In genomic region chr1:78650114-78650513, GRCh38 we compare ENCODE assay signal across 9 cellular contexts. TPM values are rescaled to one million over a fixed set of nuclear protein-coding genes. Genes with fewer than 3 reads are reported as not detected.
DNase-seq lines count a peak whose midpoint lies in the region; ATAC-seq and TF ChIP-seq lines count a peak whose summit lies in the region.
"Had no signal": no experiment of that assay in that cellular context is flagged by ENCODE, and none has a peak within 500 bp of the region (broad histone marks: within the 10 kb centered on the region; RNA-seq: fewer than 3 reads in every experiment).

No MANE protein-coding gene starts in this region.

- intact Hi-C loops in activated B cell treated with CpG ODN at 0.5 μM for 24 hours (cut with micrococcal nuclease) = no loop called here

- ATAC-seq in activated CD8-positive, alpha-beta memory T cell treated with anti-CD3 and anti-CD28 coated beads, Interleukin-2, amount 10 ng/mL, durations not matched to agents 7 days and 5 days = no peak
- ATAC-seq in activated B cell treated with CpG ODN at 0.5 μM for 24 hours (ENCODE audit: low read depth) = no peak

- no peak for DNase-seq in activated CD8-positive, alpha-beta memory T cell treated with anti-CD3 and anti-CD28 coated beads, Interleukin-2, amount 10 ng/mL, durations not matched to agents 7 days and 5 days
- no peak for DNase-seq in activated CD8-positive, alpha-beta memory T cell treated with anti-CD3 and anti-CD28 coated beads, Interleukin-2, amount 50 U/mL, for 4 hours
- DNase-seq in activated B cell treated with CpG ODN at 0.5 μM for 24 hours (no peak), immature natural killer cell (peak in 2 of 3 donors; percentile 5 to 6), tibial nerve (ENCODE audit: low spot score in 2 of 2) (no peak), G401 (ENCODE audit: low spot score) (no peak), NOMO-1 treated with DMSO at 0.1 percent for 48 hours (lab: John Stamatoyannopoulos, UW; ENCODE audit: unreplicated experiment) (no peak), NCI-H69 (lab: John Stamatoyannopoulos, UW) (no peak)

- H3K27ac ChIP-seq in tibial nerve = peak overlapping the region; percentile 24 to 83 (median 68)

- H3K4me3 ChIP-seq in tibial nerve = peak overlapping the region; percentile 30 to 52 (median 34)

- H3K27me3 Mint-ChIP-seq in activated CD8-positive, alpha-beta memory T cell treated with anti-CD3 and anti-CD28 coated beads, Interleukin-2, amount 10 ng/mL, durations not matched to agents 7 days and 5 days = no peaks in the 10 kb centered on the region
- H3K27me3 Mint-ChIP-seq in activated B cell treated with CpG ODN at 0.5 μM for 24 hours (no peaks in the 10 kb centered on the region), immature natural killer cell (ENCODE audit: low read depth in 3 of 3) (peaks cover 0 to 2% (median 0%) of the 10 kb centered on the region in 3 donors)

- 10 to 13% methylated on average over 4 of the region's 4 CpGs for WGBS in tibial nerve, 2 donors

- peaks cover 0 to 45% (median 11%) of the 10 kb centered on the region in 4 donors for H3K4me1 ChIP-seq in tibial nerve

- H3K9me3 ChIP-seq in tibial nerve = peaks cover 0 to 5% (median 0%) of the 10 kb centered on the region in 4 donors

- no peaks in the 10 kb centered on the region for H3K27me3 ChIP-seq in tibial nerve

- CTCF ChIA-PET in activated CD8-positive, alpha-beta memory T cell treated with anti-CD3 and anti-CD28 coated beads, Interleukin-2, amount 10 ng/mL, durations not matched to agents 7 days and 5 days (lab: Charles Lee) = interaction anchor here (1.0 to 1.3 kb wide), 3 partner anchors 23 to 29 kb away, joined by 3 to 4 read pairs (median 3); partner anchors contain the start of gene IFI44L
- CTCF ChIA-PET in activated B cell treated with CpG ODN at 0.5 μM for 24 hours (lab: Charles Lee) = interaction anchor here (0.7 to 1.6 kb wide), 3 partner anchors 28 to 519 kb away, joined by 3 to 5 read pairs (median 3); partner anchors contain the start of gene IFI44L

- in situ Hi-C loops in G401 (cut with HindIII; ENCODE audit: low sequenced_read_pairs) = no loop called here

- POLR2A ChIA-PET in activated B cell treated with CpG ODN at 0.5 μM for 24 hours (lab: Charles Lee) = interaction anchor here (0.8 kb wide), 1 partner anchor 30 kb away, joined by 5 read pairs; the partner anchor contains the start of gene IFI44L

- peak overlapping the region; percentile 86 for H3K27ac Mint-ChIP-seq in activated CD8-positive, alpha-beta memory T cell treated with anti-CD3 and anti-CD28 coated beads, Interleukin-2, amount 10 ng/mL, durations not matched to agents 7 days and 5 days
- H3K27ac Mint-ChIP-seq in activated B cell treated with CpG ODN at 0.5 μM for 24 hours = no peak overlapping the region
- H3K27ac Mint-ChIP-seq in immature natural killer cell = peak overlapping the region; percentile 74 to 83 (median 81)

- peak overlapping the region; percentile 87 for H3K4me3 Mint-ChIP-seq in activated CD8-positive, alpha-beta memory T cell treated with anti-CD3 and anti-CD28 coated beads, Interleukin-2, amount 10 ng/mL, durations not matched to agents 7 days and 5 days
- H3K4me3 Mint-ChIP-seq in activated B cell treated with CpG ODN at 0.5 μM for 24 hours (peak overlapping the region; percentile 76), immature natural killer cell (peak overlapping the region; percentile 82 to 93 (median 90))

- TF ChIP-seq POLR2A in tibial nerve (IDR thresholded peaks at IDR 0.05) = no peak

- TF ChIP-seq CTCF in activated B cell treated with CpG ODN at 0.5 μM for 24 hours (IDR thresholded peaks at IDR 0.05) (no peak), tibial nerve (IDR thresholded peaks at IDR 0.05) (no peak)

- H3K9me3 Mint-ChIP-seq in activated CD8-positive, alpha-beta memory T cell treated with anti-CD3 and anti-CD28 coated beads, Interleukin-2, amount 10 ng/mL, durations not matched to agents 7 days and 5 days (ENCODE audit: low read depth) = peaks cover 24% of the 10 kb centered on the region
- H3K9me3 Mint-ChIP-seq in activated B cell treated with CpG ODN at 0.5 μM for 24 hours (peaks cover 10% of the 10 kb centered on the region), immature natural killer cell (peaks cover 0 to 5% (median 0%) of the 10 kb centered on the region in 6 donors)

- no peak for TF ChIP-seq EP300 in tibial nerve (IDR thresholded peaks at IDR 0.05)

- peaks cover 86% of the 10 kb centered on the region for H3K36me3 Mint-ChIP-seq in activated CD8-positive, alpha-beta memory T cell treated with anti-CD3 and anti-CD28 coated beads, Interleukin-2, amount 10 ng/mL, durations not matched to agents 7 days and 5 days
- H3K36me3 Mint-ChIP-seq in activated B cell treated with CpG ODN at 0.5 μM for 24 hours (ENCODE audit: low read depth) = no peaks in the 10 kb centered on the region
- H3K36me3 Mint-ChIP-seq in immature natural killer cell = peaks cover 0 to 8% (median 5%) of the 10 kb centered on the region in 3 donors

- peaks cover 56% of the 10 kb centered on the region for H3K4me1 Mint-ChIP-seq in activated CD8-positive, alpha-beta memory T cell treated with anti-CD3 and anti-CD28 coated beads, Interleukin-2, amount 10 ng/mL, durations not matched to agents 7 days and 5 days
- peaks cover 28% of the 10 kb centered on the region for H3K4me1 Mint-ChIP-seq in activated B cell treated with CpG ODN at 0.5 μM for 24 hours
- peaks cover 65 to 91% of the 10 kb centered on the region in 2 donors for H3K4me1 Mint-ChIP-seq in immature natural killer cell

- peaks cover 0 to 5% (median 0%) of the 10 kb centered on the region in 3 donors for H3K36me3 ChIP-seq in tibial nerve

RNA-seq across cellular contexts. Expression of gene IFI44, which starts 0.5 kb away (rescaled TPM):
- total RNA-seq in activated CD8-positive, alpha-beta memory T cell treated with anti-CD3 and anti-CD28 coated beads, Interleukin-2, amount 10 ng/mL, durations not matched to agents 7 days and 5 days = 100 to 1,000 TPM; 155 to 367 TPM
- total RNA-seq in activated B cell treated with CpG ODN at 0.5 μM for 24 hours (9.2 and 10.4 TPM in 2 replicates), tibial nerve (10 to 100 TPM; 19.8 to 39.8 (median 27.3) TPM)
- polyA plus RNA-seq in immature natural killer cell = 10 to 100 TPM in 2 of 3 donors, 1 to 10 TPM in 1; 3.0 to 15.9 (median 14.3) TPM
- total RNA-seq in G401 (2014; rRNA removed; shearing (Covaris generic)) = not detected in 2 replicates

RNA-seq across cellular contexts. Expression of gene IFI44L, which starts 29.9 kb away (rescaled TPM):
- 100 to 1,000 TPM; 158 to 443 TPM for total RNA-seq in activated CD8-positive, alpha-beta memory T cell treated with anti-CD3 and anti-CD28 coated beads, Interleukin-2, amount 10 ng/mL, durations not matched to agents 7 days and 5 days
- total RNA-seq in activated B cell treated with CpG ODN at 0.5 μM for 24 hours = 3.6 and 5.0 TPM in 2 replicates
- polyA plus RNA-seq in immature natural killer cell = 1 to 10 TPM in 2 of 3 donors, under 1 TPM in 1; 0.59 to 6.0 (median 4.6) TPM
- total RNA-seq in tibial nerve = 10 to 100 TPM in 3 of 4 donors, 1 to 10 TPM in 1; 7.3 to 25.8 (median 13.2) TPM
- total RNA-seq in G401 (2014; rRNA removed; shearing (Covaris generic)) = not detected in 2 replicates
- total RNA-seq: bronchial epithelial cell had no signal

Comparison
In these comparisons a context has a peak if more than half of its experiments do, and no peak if none do; other contexts are left out.
1. DNase-seq: peak in immature natural killer cell (2 of 3); none in activated CD8-positive, alpha-beta memory T cell treated with anti-CD3 and anti-CD28 coated beads, Interleukin-2, amount 10 ng/mL, durations not matched to agents 7 days and 5 days (single experiment), activated CD8-positive, alpha-beta memory T cell treated with anti-CD3 and anti-CD28 coated beads, Interleukin-2, amount 50 U/mL, for 4 hours (single experiment), activated B cell treated with CpG ODN at 0.5 μM for 24 hours (single experiment), tibial nerve (0 of 2), G401 (single experiment), NOMO-1 treated with DMSO at 0.1 percent for 48 hours (single experiment) and NCI-H69 (single experiment).
2. RNA of gene IFI44, which starts 0.5 kb away (total RNA-seq): 155 to 367 TPM in activated CD8-positive, alpha-beta memory T cell treated with anti-CD3 and anti-CD28 coated beads, Interleukin-2, amount 10 ng/mL, durations not matched to agents 7 days and 5 days, 19.8 to 39.8 TPM in tibial nerve and 9.2 to 10.4 TPM in activated B cell treated with CpG ODN at 0.5 μM for 24 hours; not detected in G401; every median in the first group is over 10 times any median in the second.
3. RNA of gene IFI44L, which starts 29.9 kb away (total RNA-seq): 158 to 443 TPM in activated CD8-positive, alpha-beta memory T cell treated with anti-CD3 and anti-CD28 coated beads, Interleukin-2, amount 10 ng/mL, durations not matched to agents 7 days and 5 days; 7.3 to 25.8 TPM in tibial nerve, 3.6 to 5.0 TPM in activated B cell treated with CpG ODN at 0.5 μM for 24 hours and not detected in G401; every median in the first group is over 4 times any median in the second.
4. Peak in every context shown above with its lines, with median percentiles within 50 percentile points of each other: H3K4me3 Mint-ChIP-seq.